In the genomic region with DNA sequence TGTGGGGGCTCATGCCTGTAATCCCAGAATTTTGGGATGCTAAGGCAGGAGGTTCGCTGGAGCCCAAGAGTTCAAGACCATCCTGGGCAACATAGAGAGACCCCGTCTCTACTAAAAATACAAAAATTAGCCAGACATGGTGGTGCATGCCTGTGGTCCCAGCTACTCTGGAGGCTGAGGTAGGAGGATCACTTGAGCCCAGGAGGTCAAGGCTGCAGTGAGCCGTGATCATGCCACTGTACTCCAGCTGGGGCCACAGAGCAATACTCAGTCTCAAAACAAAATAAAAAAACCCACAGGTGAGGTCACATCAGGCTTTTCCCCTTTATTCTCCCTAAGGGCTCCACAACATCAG, we compare ENCODE assay signal across 2 cellular contexts. TPM values are rescaled to one million over a fixed set of nuclear protein-coding genes. Genes with fewer than 3 reads are reported as not detected.
"Had no signal": no experiment of that assay in that cellular context is flagged by ENCODE, and none has a peak within 500 bp of the region (broad histone marks: within the 10 kb centered on the region; RNA-seq: fewer than 3 reads in every experiment).

No MANE protein-coding gene starts in this region.

RNA-seq across cellular contexts. Expression of a gene that starts 15.0 kb away (rescaled TPM):
- total RNA-seq: HT1080, SK-MEL-5 had no signal
